ENCODE assay signal across 8 cellular contexts in genomic region chrX:49879656-49880277, GRCh38. TPM values are rescaled to one million over a fixed set of nuclear protein-coding genes. Genes with fewer than 3 reads are reported as not detected.
A peak's percentile ranks its signal among the peaks of the same experiment; 100 is the strongest.
DNase-seq lines count a peak whose midpoint lies in the region; ATAC-seq and TF ChIP-seq lines count a peak whose summit lies in the region.

No MANE protein-coding gene starts in this region.

- H3K27me3 ChIP-seq in prostate gland (replicated peaks; ENCODE audit: insufficient read depth): no peaks in the 10 kb centered on the region

- H3K27me3 Mint-ChIP-seq in WTC11 (ENCODE audit: low read depth) (peaks cover 15% of the 10 kb centered on the region), glutamatergic neuron (ENCODE audit: unreplicated experiment) (no peaks in the 10 kb centered on the region)

- H3K27ac ChIP-seq in prostate gland: peak overlapping the region; percentile 79 to 82

- H3K4me3 ChIP-seq in GM12865 (ENCODE audit: low read depth, low read length): peak overlapping the region; percentile 55
- peak overlapping the region; percentile 44 to 53 for H3K4me3 ChIP-seq in prostate gland

- H3K4me1 Mint-ChIP-seq in WTC11 (peaks cover 18% of the 10 kb centered on the region), glutamatergic neuron (ENCODE audit: low read depth, unreplicated experiment) (no peaks in the 10 kb centered on the region)

- H3K9me3 Mint-ChIP-seq in WTC11 (no peaks in the 10 kb centered on the region), glutamatergic neuron (ENCODE audit: unreplicated experiment) (peaks cover 1% of the 10 kb centered on the region)

- H3K4me3 Mint-ChIP-seq in WTC11 (peak overlapping the region; percentile 76), glutamatergic neuron (ENCODE audit: unreplicated experiment) (peak overlapping the region; percentile 92)

- H3K36me3 Mint-ChIP-seq in WTC11: no peaks in the 10 kb centered on the region
- no peaks in the 10 kb centered on the region for H3K36me3 Mint-ChIP-seq in glutamatergic neuron (ENCODE audit: unreplicated experiment)

- ATAC-seq in HG02885 (IDR thresholded peaks at IDR 0.05; ENCODE audit: poor library complexity, unreplicated experiment): peak; percentile 5
- ATAC-seq in WTC11: peak; percentile 10

- H3K36me3 ChIP-seq in prostate gland: no peaks in the 10 kb centered on the region

- WGBS in prostate gland: 4% methylated on average over 24 of the region's 55 CpGs

- DNase-seq in GM12865 (ENCODE audit: low read depth) (peak; percentile 3), WTC11 (ENCODE audit: low spot score) (no peak), glutamatergic neuron (no peak), prostate gland (ENCODE audit: low spot score) (no peak), globus pallidus (ENCODE audit: low spot score) (no peak), DMS114 treated with DMSO at 0.1 percent for 48 hours (lab: John Stamatoyannopoulos, UW; ENCODE audit: unreplicated experiment) (no peak), cortex of kidney (lab: John Stamatoyannopoulos, UW) (no peak)

- CTCF ChIA-PET in WTC11 (lab: Charles Lee): interaction anchor here (0.6 to 3.0 kb wide), 7 partner anchors 9 to 101 kb away, joined by 3 to 20 read pairs (median 3); partner anchors contain the start of gene CLCN5

- no peaks in the 10 kb centered on the region for H3K9me3 ChIP-seq in prostate gland

- TF ChIP-seq CTCF in GM12865 (IDR thresholded peaks at IDR 0.05; ENCODE audit: insufficient read depth, low read depth, low read length, missing control alignments): no peak
- TF ChIP-seq CTCF in WTC11 (IDR thresholded peaks at IDR 0.05): no peak
- TF ChIP-seq CTCF in glutamatergic neuron (IDR thresholded peaks at IDR 0.05; ENCODE audit: partially characterized antibody, unreplicated experiment): no peak
- no peak for TF ChIP-seq CTCF in prostate gland (IDR thresholded peaks at IDR 0.05)

- intact Hi-C loops in prostate gland (cut with DNase I): loop anchor here (5.0 kb wide), 1 partner anchor 38 kb away; no protein-coding TSS in a partner anchor

- H3K27ac Mint-ChIP-seq in WTC11 (no peak overlapping the region), glutamatergic neuron (ENCODE audit: unreplicated experiment) (no peak overlapping the region)

- TF ChIP-seq POLR2A in prostate gland (IDR thresholded peaks at IDR 0.05): no peak

- no peaks in the 10 kb centered on the region for H3K4me1 ChIP-seq in prostate gland (replicated peaks)

- POLR2A ChIA-PET in WTC11 (lab: Charles Lee): interaction anchor here (1.1 kb wide), 1 partner anchor 43 kb away, joined by 3 read pairs; the partner anchor contains the start of gene CLCN5

TF ChIP-seq in WTC11, 78 proteins besides CTCF, POLR2A, EP300 and RAD21:
- no peak for TF ChIP-seq ATF1 (CRISPR knock-in tag; IDR thresholded peaks at IDR 0.05)
- TF ChIP-seq TEAD4 (CRISPR knock-in tag; IDR thresholded peaks at IDR 0.05): no peak
- TF ChIP-seq NFYB (CRISPR knock-in tag; conservative IDR thresholded peaks at IDR 0.05; ENCODE audit: low read depth): no peak
- TF ChIP-seq EMX1 (CRISPR knock-in tag; IDR thresholded peaks at IDR 0.05): no peak
- TF ChIP-seq PRRX2 (CRISPR knock-in tag; IDR thresholded peaks at IDR 0.05): no peak
- TF ChIP-seq ZNF219 (CRISPR knock-in tag; IDR thresholded peaks at IDR 0.05; ENCODE audit: borderline replicate concordance): no peak
- TF ChIP-seq CREB1 (CRISPR knock-in tag; IDR thresholded peaks at IDR 0.05): no peak
- TF ChIP-seq, protein P1, sequence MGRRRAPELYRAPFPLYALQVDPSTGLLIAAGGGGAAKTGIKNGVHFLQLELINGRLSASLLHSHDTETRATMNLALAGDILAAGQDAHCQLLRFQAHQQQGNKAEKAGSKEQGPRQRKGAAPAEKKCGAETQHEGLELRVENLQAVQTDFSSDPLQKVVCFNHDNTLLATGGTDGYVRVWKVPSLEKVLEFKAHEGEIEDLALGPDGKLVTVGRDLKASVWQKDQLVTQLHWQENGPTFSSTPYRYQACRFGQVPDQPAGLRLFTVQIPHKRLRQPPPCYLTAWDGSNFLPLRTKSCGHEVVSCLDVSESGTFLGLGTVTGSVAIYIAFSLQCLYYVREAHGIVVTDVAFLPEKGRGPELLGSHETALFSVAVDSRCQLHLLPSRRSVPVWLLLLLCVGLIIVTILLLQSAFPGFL (CRISPR knock-in tag; IDR thresholded peaks at IDR 0.05; ENCODE audit: borderline replicate concordance): no peak
- TF ChIP-seq TP53 (CRISPR knock-in tag; IDR thresholded peaks at IDR 0.05): no peak
- TF ChIP-seq FOXP1 (CRISPR knock-in tag; IDR thresholded peaks at IDR 0.05; ENCODE audit: borderline replicate concordance): no peak
- TF ChIP-seq NR2C2 (CRISPR knock-in tag; IDR thresholded peaks at IDR 0.05): no peak
- no peak for TF ChIP-seq GABPB1 (CRISPR knock-in tag; IDR thresholded peaks at IDR 0.05)
- TF ChIP-seq ZNF317 (CRISPR knock-in tag; IDR thresholded peaks at IDR 0.05; ENCODE audit: borderline replicate concordance, low read depth): no peak
- TF ChIP-seq GRHL2 (CRISPR knock-in tag; IDR thresholded peaks at IDR 0.05; ENCODE audit: insufficient replicate concordance, severe bottlenecking): no peak
- TF ChIP-seq USF2 (CRISPR knock-in tag; IDR thresholded peaks at IDR 0.05): no peak
- no peak for TF ChIP-seq ZNF138 (CRISPR knock-in tag; conservative IDR thresholded peaks at IDR 0.05)
- TF ChIP-seq, protein P2, sequence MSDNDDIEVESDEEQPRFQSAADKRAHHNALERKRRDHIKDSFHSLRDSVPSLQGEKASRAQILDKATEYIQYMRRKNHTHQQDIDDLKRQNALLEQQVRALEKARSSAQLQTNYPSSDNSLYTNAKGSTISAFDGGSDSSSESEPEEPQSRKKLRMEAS (CRISPR knock-in tag; IDR thresholded peaks at IDR 0.05): no peak
- no peak for TF ChIP-seq ETV6 (CRISPR knock-in tag; IDR thresholded peaks at IDR 0.05)
- TF ChIP-seq KAT7 (CRISPR knock-in tag; IDR thresholded peaks at IDR 0.05; ENCODE audit: borderline replicate concordance): no peak
- no peak for TF ChIP-seq ZNF416 (CRISPR knock-in tag; IDR thresholded peaks at IDR 0.05)

RNA-seq across cellular contexts. Expression of gene USP27X, which starts 0.5 kb away (rescaled TPM):
- total RNA-seq in WTC11 (2021) (4.4 to 5.1 TPM (median 4.8 TPM) in 3 replicates), glutamatergic neuron (ENCODE audit: unreplicated experiment) (4.2 TPM), prostate gland (1 to 10 TPM; 2.0 to 3.5 TPM)

RNA-seq across cellular contexts. Expression of gene CLCN5, which starts 42.6 kb away (rescaled TPM):
- total RNA-seq in WTC11 (2021) (10.7 to 14.2 TPM (median 13.3 TPM) in 3 replicates), glutamatergic neuron (ENCODE audit: unreplicated experiment) (34.7 TPM), prostate gland (10 to 100 TPM in 1 of 2 donors, 1 to 10 TPM in 1; 2.0 to 13.6 TPM)

RNA-seq across cellular contexts. Expression of gene PAGE4, which starts 50.7 kb away (rescaled TPM):
- 0.82 to 1.5 TPM in 2 of 3 replicates, not detected in the other for total RNA-seq in WTC11 (2021)
- total RNA-seq in glutamatergic neuron (ENCODE audit: unreplicated experiment): not detected
- total RNA-seq in prostate gland: 10 to 100 TPM; 26.5 to 31.5 TPM

Comparison
In these comparisons a context has a peak if more than half of its experiments do, and no peak if none do; other contexts are left out.
1. RNA of gene PAGE4, which starts 50.7 kb away (total RNA-seq): 26.5 to 31.5 TPM in prostate gland; 0.82 to 1.5 TPM in WTC11 and not detected in glutamatergic neuron (single experiment); every median in the first group is over 10 times any median in the second.